In the genomic region with DNA sequence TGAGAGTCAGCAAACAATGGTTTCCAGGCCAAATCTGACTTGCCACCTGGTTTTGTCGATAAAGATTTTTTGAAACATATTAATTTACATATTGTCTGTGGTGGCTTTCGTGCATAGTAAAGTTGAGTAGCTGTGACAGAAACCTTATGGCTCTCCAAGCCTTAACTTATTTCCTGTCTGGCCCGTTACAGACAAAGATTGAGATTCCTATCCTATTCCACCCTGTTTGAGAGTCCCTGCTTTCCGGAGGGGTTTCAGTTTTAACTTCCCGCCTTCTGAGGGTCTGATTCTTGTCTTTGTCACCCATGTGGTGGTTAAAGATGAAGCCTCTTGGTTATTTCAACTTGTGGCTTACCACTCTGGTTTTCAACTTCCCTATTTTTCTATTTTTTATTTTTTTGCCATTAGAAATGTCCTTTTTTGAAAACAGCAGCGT, we compare ENCODE assay signal across 1 cellular context.
TF ChIP-seq lines count a peak whose summit lies in the region.

No MANE protein-coding gene starts in this region.

TF ChIP-seq in GM12878, 131 proteins besides CTCF, POLR2A, EP300 and RAD21 (continued from another document and continues in another):
- TF ChIP-seq, protein P1, sequence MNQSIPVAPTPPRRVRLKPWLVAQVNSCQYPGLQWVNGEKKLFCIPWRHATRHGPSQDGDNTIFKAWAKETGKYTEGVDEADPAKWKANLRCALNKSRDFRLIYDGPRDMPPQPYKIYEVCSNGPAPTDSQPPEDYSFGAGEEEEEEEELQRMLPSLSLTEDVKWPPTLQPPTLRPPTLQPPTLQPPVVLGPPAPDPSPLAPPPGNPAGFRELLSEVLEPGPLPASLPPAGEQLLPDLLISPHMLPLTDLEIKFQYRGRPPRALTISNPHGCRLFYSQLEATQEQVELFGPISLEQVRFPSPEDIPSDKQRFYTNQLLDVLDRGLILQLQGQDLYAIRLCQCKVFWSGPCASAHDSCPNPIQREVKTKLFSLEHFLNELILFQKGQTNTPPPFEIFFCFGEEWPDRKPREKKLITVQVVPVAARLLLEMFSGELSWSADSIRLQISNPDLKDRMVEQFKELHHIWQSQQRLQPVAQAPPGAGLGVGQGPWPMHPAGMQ (IDR thresholded peaks at IDR 0.05; ENCODE audit: borderline replicate concordance) = no peak
- TF ChIP-seq NR2C2 (IDR thresholded peaks at IDR 0.05; ENCODE audit: borderline replicate concordance, control insufficient read depth, insufficient read length, low read depth) = no peak
- TF ChIP-seq TBL1XR1 (IDR thresholded peaks at IDR 0.05; ENCODE audit: low read depth, low read length) = no peak
- no peak for TF ChIP-seq BACH1 (IDR thresholded peaks at IDR 0.05; ENCODE audit: borderline replicate concordance)
- TF ChIP-seq ZZZ3 (IDR thresholded peaks at IDR 0.05; ENCODE audit: control insufficient read depth, insufficient read length, low read depth) = no peak
- no peak for TF ChIP-seq MYB (IDR thresholded peaks at IDR 0.05; ENCODE audit: borderline replicate concordance, low read depth, low read length)
- 0 out of 2 replicates have a peak, but pooled peaks have one; percentile 26 for TF ChIP-seq RAD51 (IDR thresholded peaks at IDR 0.05)
- TF ChIP-seq ZNF384 (IDR thresholded peaks at IDR 0.05; ENCODE audit: borderline replicate concordance, low read depth, low read length) = peak; percentile 86
- TF ChIP-seq, protein P2, sequence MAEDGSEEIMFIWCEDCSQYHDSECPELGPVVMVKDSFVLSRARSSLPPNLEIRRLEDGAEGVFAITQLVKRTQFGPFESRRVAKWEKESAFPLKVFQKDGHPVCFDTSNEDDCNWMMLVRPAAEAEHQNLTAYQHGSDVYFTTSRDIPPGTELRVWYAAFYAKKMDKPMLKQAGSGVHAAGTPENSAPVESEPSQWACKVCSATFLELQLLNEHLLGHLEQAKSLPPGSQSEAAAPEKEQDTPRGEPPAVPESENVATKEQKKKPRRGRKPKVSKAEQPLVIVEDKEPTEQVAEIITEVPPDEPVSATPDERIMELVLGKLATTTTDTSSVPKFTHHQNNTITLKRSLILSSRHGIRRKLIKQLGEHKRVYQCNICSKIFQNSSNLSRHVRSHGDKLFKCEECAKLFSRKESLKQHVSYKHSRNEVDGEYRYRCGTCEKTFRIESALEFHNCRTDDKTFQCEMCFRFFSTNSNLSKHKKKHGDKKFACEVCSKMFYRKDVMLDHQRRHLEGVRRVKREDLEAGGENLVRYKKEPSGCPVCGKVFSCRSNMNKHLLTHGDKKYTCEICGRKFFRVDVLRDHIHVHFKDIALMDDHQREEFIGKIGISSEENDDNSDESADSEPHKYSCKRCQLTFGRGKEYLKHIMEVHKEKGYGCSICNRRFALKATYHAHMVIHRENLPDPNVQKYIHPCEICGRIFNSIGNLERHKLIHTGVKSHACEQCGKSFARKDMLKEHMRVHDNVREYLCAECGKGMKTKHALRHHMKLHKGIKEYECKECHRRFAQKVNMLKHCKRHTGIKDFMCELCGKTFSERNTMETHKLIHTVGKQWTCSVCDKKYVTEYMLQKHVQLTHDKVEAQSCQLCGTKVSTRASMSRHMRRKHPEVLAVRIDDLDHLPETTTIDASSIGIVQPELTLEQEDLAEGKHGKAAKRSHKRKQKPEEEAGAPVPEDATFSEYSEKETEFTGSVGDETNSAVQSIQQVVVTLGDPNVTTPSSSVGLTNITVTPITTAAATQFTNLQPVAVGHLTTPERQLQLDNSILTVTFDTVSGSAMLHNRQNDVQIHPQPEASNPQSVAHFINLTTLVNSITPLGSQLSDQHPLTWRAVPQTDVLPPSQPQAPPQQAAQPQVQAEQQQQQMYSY (CRISPR knock-in tag; IDR thresholded peaks at IDR 0.05) = no peak
- no peak for TF ChIP-seq ZNF24 (IDR thresholded peaks at IDR 0.05)
- TF ChIP-seq SRF (IDR thresholded peaks at IDR 0.05; ENCODE audit: low read depth in 2 of 2, low read length in 2 of 2) = no peak
- TF ChIP-seq TAF1 (IDR thresholded peaks at IDR 0.05; ENCODE audit: borderline replicate concordance, low read depth, low read length) = 0 out of 2 replicates have a peak, but pooled peaks have one; percentile 13
- TF ChIP-seq PAX5 (IDR thresholded peaks at IDR 0.05; ENCODE audit: borderline replicate concordance, low read depth, low read length) = no peak
- no peak for TF ChIP-seq ASH2L (IDR thresholded peaks at IDR 0.05; ENCODE audit: borderline replicate concordance, low read depth)
- TF ChIP-seq MXI1 (IDR thresholded peaks at IDR 0.05; ENCODE audit: low read depth, low read length) = peak; percentile 86
- TF ChIP-seq, protein P3, sequence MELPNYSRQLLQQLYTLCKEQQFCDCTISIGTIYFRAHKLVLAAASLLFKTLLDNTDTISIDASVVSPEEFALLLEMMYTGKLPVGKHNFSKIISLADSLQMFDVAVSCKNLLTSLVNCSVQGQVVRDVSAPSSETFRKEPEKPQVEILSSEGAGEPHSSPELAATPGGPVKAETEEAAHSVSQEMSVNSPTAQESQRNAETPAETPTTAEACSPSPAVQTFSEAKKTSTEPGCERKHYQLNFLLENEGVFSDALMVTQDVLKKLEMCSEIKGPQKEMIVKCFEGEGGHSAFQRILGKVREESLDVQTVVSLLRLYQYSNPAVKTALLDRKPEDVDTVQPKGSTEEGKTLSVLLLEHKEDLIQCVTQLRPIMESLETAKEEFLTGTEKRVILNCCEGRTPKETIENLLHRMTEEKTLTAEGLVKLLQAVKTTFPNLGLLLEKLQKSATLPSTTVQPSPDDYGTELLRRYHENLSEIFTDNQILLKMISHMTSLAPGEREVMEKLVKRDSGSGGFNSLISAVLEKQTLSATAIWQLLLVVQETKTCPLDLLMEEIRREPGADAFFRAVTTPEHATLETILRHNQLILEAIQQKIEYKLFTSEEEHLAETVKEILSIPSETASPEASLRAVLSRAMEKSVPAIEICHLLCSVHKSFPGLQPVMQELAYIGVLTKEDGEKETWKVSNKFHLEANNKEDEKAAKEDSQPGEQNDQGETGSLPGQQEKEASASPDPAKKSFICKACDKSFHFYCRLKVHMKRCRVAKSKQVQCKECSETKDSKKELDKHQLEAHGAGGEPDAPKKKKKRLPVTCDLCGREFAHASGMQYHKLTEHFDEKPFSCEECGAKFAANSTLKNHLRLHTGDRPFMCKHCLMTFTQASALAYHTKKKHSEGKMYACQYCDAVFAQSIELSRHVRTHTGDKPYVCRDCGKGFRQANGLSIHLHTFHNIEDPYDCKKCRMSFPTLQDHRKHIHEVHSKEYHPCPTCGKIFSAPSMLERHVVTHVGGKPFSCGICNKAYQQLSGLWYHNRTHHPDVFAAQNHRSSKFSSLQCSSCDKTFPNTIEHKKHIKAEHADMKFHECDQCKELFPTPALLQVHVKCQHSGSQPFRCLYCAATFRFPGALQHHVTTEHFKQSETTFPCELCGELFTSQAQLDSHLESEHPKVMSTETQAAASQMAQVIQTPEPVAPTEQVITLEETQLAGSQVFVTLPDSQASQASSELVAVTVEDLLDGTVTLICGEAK (IDR thresholded peaks at IDR 0.05; ENCODE audit: borderline replicate concordance) = peak; percentile 96
- TF ChIP-seq PML (IDR thresholded peaks at IDR 0.05; ENCODE audit: low read length) = no peak
- TF ChIP-seq, protein P4, sequence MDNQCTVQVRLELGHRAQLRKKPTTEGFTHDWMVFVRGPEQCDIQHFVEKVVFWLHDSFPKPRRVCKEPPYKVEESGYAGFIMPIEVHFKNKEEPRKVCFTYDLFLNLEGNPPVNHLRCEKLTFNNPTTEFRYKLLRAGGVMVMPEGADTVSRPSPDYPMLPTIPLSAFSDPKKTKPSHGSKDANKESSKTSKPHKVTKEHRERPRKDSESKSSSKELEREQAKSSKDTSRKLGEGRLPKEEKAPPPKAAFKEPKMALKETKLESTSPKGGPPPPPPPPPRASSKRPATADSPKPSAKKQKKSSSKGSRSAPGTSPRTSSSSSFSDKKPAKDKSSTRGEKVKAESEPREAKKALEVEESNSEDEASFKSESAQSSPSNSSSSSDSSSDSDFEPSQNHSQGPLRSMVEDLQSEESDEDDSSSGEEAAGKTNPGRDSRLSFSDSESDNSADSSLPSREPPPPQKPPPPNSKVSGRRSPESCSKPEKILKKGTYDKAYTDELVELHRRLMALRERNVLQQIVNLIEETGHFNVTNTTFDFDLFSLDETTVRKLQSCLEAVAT (IDR thresholded peaks at IDR 0.05) = peak; percentile 73
- TF ChIP-seq KLF5 (IDR thresholded peaks at IDR 0.05; ENCODE audit: partially characterized antibody) = no peak
- TF ChIP-seq, protein P5, sequence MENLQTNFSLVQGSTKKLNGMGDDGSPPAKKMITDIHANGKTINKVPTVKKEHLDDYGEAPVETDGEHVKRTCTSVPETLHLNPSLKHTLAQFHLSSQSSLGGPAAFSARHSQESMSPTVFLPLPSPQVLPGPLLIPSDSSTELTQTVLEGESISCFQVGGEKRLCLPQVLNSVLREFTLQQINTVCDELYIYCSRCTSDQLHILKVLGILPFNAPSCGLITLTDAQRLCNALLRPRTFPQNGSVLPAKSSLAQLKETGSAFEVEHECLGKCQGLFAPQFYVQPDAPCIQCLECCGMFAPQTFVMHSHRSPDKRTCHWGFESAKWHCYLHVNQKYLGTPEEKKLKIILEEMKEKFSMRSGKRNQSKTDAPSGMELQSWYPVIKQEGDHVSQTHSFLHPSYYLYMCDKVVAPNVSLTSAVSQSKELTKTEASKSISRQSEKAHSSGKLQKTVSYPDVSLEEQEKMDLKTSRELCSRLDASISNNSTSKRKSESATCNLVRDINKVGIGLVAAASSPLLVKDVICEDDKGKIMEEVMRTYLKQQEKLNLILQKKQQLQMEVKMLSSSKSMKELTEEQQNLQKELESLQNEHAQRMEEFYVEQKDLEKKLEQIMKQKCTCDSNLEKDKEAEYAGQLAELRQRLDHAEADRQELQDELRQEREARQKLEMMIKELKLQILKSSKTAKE (IDR thresholded peaks at IDR 0.05; ENCODE audit: low read depth, poor library complexity, severe bottlenecking) = peak; percentile 80
- TF ChIP-seq, protein P6, sequence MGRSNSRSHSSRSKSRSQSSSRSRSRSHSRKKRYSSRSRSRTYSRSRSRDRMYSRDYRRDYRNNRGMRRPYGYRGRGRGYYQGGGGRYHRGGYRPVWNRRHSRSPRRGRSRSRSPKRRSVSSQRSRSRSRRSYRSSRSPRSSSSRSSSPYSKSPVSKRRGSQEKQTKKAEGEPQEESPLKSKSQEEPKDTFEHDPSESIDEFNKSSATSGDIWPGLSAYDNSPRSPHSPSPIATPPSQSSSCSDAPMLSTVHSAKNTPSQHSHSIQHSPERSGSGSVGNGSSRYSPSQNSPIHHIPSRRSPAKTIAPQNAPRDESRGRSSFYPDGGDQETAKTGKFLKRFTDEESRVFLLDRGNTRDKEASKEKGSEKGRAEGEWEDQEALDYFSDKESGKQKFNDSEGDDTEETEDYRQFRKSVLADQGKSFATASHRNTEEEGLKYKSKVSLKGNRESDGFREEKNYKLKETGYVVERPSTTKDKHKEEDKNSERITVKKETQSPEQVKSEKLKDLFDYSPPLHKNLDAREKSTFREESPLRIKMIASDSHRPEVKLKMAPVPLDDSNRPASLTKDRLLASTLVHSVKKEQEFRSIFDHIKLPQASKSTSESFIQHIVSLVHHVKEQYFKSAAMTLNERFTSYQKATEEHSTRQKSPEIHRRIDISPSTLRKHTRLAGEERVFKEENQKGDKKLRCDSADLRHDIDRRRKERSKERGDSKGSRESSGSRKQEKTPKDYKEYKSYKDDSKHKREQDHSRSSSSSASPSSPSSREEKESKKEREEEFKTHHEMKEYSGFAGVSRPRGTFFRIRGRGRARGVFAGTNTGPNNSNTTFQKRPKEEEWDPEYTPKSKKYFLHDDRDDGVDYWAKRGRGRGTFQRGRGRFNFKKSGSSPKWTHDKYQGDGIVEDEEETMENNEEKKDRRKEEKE (IDR thresholded peaks at IDR 0.05) = no peak
- TF ChIP-seq LARP7 (IDR thresholded peaks at IDR 0.05) = no peak
- TF ChIP-seq ZNF217 (IDR thresholded peaks at IDR 0.05) = no peak; the same call in 1 of the 2 replicates
- no peak for TF ChIP-seq NR2C1 (IDR thresholded peaks at IDR 0.05)
- TF ChIP-seq, protein P7, sequence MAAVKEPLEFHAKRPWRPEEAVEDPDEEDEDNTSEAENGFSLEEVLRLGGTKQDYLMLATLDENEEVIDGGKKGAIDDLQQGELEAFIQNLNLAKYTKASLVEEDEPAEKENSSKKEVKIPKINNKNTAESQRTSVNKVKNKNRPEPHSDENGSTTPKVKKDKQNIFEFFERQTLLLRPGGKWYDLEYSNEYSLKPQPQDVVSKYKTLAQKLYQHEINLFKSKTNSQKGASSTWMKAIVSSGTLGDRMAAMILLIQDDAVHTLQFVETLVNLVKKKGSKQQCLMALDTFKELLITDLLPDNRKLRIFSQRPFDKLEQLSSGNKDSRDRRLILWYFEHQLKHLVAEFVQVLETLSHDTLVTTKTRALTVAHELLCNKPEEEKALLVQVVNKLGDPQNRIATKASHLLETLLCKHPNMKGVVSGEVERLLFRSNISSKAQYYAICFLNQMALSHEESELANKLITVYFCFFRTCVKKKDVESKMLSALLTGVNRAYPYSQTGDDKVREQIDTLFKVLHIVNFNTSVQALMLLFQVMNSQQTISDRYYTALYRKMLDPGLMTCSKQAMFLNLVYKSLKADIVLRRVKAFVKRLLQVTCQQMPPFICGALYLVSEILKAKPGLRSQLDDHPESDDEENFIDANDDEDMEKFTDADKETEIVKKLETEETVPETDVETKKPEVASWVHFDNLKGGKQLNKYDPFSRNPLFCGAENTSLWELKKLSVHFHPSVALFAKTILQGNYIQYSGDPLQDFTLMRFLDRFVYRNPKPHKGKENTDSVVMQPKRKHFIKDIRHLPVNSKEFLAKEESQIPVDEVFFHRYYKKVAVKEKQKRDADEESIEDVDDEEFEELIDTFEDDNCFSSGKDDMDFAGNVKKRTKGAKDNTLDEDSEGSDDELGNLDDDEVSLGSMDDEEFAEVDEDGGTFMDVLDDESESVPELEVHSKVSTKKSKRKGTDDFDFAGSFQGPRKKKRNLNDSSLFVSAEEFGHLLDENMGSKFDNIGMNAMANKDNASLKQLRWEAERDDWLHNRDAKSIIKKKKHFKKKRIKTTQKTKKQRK (IDR thresholded peaks at IDR 0.05; ENCODE audit: low read depth, low read length) = no peak
- TF ChIP-seq, protein P8, sequence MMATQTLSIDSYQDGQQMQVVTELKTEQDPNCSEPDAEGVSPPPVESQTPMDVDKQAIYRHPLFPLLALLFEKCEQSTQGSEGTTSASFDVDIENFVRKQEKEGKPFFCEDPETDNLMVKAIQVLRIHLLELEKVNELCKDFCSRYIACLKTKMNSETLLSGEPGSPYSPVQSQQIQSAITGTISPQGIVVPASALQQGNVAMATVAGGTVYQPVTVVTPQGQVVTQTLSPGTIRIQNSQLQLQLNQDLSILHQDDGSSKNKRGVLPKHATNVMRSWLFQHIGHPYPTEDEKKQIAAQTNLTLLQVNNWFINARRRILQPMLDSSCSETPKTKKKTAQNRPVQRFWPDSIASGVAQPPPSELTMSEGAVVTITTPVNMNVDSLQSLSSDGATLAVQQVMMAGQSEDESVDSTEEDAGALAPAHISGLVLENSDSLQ (IDR thresholded peaks at IDR 0.05) = 0 out of 2 replicates have a peak, but pooled peaks have one; percentile 21
- TF ChIP-seq NFIC (IDR thresholded peaks at IDR 0.05; ENCODE audit: low read depth, low read length) = peak; percentile 87
- TF ChIP-seq BMI1 (IDR thresholded peaks at IDR 0.05; ENCODE audit: borderline replicate concordance) = no peak
- no peak for TF ChIP-seq SMAD5 (IDR thresholded peaks at IDR 0.05; ENCODE audit: low read depth)
- TF ChIP-seq, protein P9, sequence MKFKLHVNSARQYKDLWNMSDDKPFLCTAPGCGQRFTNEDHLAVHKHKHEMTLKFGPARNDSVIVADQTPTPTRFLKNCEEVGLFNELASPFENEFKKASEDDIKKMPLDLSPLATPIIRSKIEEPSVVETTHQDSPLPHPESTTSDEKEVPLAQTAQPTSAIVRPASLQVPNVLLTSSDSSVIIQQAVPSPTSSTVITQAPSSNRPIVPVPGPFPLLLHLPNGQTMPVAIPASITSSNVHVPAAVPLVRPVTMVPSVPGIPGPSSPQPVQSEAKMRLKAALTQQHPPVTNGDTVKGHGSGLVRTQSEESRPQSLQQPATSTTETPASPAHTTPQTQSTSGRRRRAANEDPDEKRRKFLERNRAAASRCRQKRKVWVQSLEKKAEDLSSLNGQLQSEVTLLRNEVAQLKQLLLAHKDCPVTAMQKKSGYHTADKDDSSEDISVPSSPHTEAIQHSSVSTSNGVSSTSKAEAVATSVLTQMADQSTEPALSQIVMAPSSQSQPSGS (IDR thresholded peaks at IDR 0.05; ENCODE audit: low read length) = peak; percentile 59; the same call in 1 of the 2 replicates
